In the genomic region with DNA sequence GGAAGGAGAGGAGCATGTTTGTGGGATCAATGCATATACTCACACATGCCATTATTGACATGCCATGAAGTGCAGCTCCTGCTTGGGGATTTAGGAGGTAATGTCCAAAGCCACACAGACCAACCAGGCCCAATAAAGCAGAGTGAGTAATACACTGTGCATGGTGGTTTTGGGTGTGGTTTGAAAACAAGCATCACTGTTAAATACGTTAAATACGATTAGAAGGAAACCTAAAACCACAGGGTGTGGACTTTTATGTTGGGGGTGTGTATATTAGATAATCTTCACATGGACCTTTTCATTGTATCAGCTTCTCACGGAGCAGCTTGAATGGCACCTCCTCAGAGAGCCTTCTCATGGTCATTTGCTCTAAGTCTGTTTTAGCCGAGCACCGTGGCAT, we compare ENCODE assay signal across 1 cellular context.
A peak's percentile ranks its signal among the peaks of the same experiment; 100 is the strongest.
TF ChIP-seq lines count a peak whose summit lies in the region.

No MANE protein-coding gene starts in this region.

TF ChIP-seq in K562, 482 proteins besides CTCF, POLR2A, EP300 and RAD21 (continued from another document and continues in another):
- TF ChIP-seq TEAD4 (IDR thresholded peaks at IDR 0.05; ENCODE audit: low read length) (peak; percentile 84), TEAD4 (CRISPR knock-in tag; IDR thresholded peaks at IDR 0.05; ENCODE audit: borderline replicate concordance) (no peak), PML (IDR thresholded peaks at IDR 0.05; ENCODE audit: low read length) (peak; percentile 49; the same call in 1 of the 2 replicates), KLF1 (tag; IDR thresholded peaks at IDR 0.05) (peak; percentile 80), MAZ (CRISPR knock-in tag; conservative IDR thresholded peaks at IDR 0.05 in 1 of 2, IDR thresholded peaks at IDR 0.05 in 1 of 2) (no peak), ARID1B (IDR thresholded peaks at IDR 0.05) (peak; percentile 79), FOXM1 (IDR thresholded peaks at IDR 0.05; ENCODE audit: low read depth) (peak; percentile 46; the same call in 1 of the 2 replicates), FOXM1 (CRISPR knock-in tag; IDR thresholded peaks at IDR 0.05; ENCODE audit: low read depth) (no peak), NCOA4 (IDR thresholded peaks at IDR 0.05; ENCODE audit: partially characterized antibody) (no peak), POLR2AphosphoS5 (IDR thresholded peaks at IDR 0.05; ENCODE audit: control insufficient read depth, insufficient read depth, low read depth, low read length) (0 out of 2 replicates have a peak, but pooled peaks have one; percentile 31), ZNF77 (CRISPR knock-in tag; IDR thresholded peaks at IDR 0.05) (no peak), LCOR (CRISPR knock-in tag; IDR thresholded peaks at IDR 0.05) (peak; percentile 86; the same call in 1 of the 2 replicates), TAL1 (IDR thresholded peaks at IDR 0.05) (peak; percentile 63; the same call in 1 of the 2 replicates), TRIM24 (IDR thresholded peaks at IDR 0.05) (no peak), MTA2 (IDR thresholded peaks at IDR 0.05; ENCODE audit: low read depth) (peak; percentile 40; the same call in 1 of the 2 replicates), HDAC1 (IDR thresholded peaks at IDR 0.05) (peak in 1 of 2 experiments; percentile 48; a peak in 1 of 4 replicates), DIDO1 (tag; IDR thresholded peaks at IDR 0.05; ENCODE audit: low read depth) (no peak), FOSL1 (tag; conservative IDR thresholded peaks at IDR 0.05) (peak; percentile 79), RHOXF2B (CRISPR knock-in tag; conservative IDR thresholded peaks at IDR 0.05) (no peak), KDM1A (IDR thresholded peaks at IDR 0.05) (peak; percentile 66 to 76; a peak in 3 of 4 replicates), ZFX (CRISPR knock-in tag; IDR thresholded peaks at IDR 0.05) (peak; percentile 62), SMARCB1 (IDR thresholded peaks at IDR 0.05; ENCODE audit: insufficient read length, low read depth) (no peak), ZBED1 (IDR thresholded peaks at IDR 0.05) (no peak), MIER1 (IDR thresholded peaks at IDR 0.05; ENCODE audit: low read depth) (no peak), JUND (IDR thresholded peaks at IDR 0.05; ENCODE audit: borderline replicate concordance, low read depth, low read length) (peak; percentile 67; the same call in 1 of the 2 replicates), JUND (tag; IDR thresholded peaks at IDR 0.05; ENCODE audit: borderline replicate concordance, low read depth, low read length) (peak; percentile 70; the same call in 1 of the 3 replicates), SOX6 (IDR thresholded peaks at IDR 0.05) (peak; percentile 90), SMARCA4 (IDR thresholded peaks at IDR 0.05) (peak; percentile 61; the same call in 1 of the 2 replicates), ATF1 (CRISPR knock-in tag; IDR thresholded peaks at IDR 0.05) (no peak), ATF1 (tag; IDR thresholded peaks at IDR 0.05) (no peak), CBFA2T3 (IDR thresholded peaks at IDR 0.05) (peak; percentile 84), LEF1 (IDR thresholded peaks at IDR 0.05) (peak; percentile 47; the same call in 1 of the 2 replicates), CTBP1 (IDR thresholded peaks at IDR 0.05; ENCODE audit: borderline replicate concordance) (peak; percentile 52; the same call in 1 of the 2 replicates), EP400 (IDR thresholded peaks at IDR 0.05) (0 out of 2 replicates have a peak, but pooled peaks have one; percentile 23), CBFB (CRISPR knock-in tag; IDR thresholded peaks at IDR 0.05) (peak; percentile 54; the same call in 1 of the 2 replicates), U2AF2 (optimal IDR thresholded peaks at IDR 0.05; ENCODE audit: low read depth, low read length) (no peak), HDAC2 (IDR thresholded peaks at IDR 0.05) (peak; percentile 44; the same call in 1 of the 2 replicates), NCOA1 (IDR thresholded peaks at IDR 0.05; ENCODE audit: low read depth) (0 out of 2 replicates have a peak, but pooled peaks have one; percentile 16)
- TF ChIP-seq, protein P1, sequence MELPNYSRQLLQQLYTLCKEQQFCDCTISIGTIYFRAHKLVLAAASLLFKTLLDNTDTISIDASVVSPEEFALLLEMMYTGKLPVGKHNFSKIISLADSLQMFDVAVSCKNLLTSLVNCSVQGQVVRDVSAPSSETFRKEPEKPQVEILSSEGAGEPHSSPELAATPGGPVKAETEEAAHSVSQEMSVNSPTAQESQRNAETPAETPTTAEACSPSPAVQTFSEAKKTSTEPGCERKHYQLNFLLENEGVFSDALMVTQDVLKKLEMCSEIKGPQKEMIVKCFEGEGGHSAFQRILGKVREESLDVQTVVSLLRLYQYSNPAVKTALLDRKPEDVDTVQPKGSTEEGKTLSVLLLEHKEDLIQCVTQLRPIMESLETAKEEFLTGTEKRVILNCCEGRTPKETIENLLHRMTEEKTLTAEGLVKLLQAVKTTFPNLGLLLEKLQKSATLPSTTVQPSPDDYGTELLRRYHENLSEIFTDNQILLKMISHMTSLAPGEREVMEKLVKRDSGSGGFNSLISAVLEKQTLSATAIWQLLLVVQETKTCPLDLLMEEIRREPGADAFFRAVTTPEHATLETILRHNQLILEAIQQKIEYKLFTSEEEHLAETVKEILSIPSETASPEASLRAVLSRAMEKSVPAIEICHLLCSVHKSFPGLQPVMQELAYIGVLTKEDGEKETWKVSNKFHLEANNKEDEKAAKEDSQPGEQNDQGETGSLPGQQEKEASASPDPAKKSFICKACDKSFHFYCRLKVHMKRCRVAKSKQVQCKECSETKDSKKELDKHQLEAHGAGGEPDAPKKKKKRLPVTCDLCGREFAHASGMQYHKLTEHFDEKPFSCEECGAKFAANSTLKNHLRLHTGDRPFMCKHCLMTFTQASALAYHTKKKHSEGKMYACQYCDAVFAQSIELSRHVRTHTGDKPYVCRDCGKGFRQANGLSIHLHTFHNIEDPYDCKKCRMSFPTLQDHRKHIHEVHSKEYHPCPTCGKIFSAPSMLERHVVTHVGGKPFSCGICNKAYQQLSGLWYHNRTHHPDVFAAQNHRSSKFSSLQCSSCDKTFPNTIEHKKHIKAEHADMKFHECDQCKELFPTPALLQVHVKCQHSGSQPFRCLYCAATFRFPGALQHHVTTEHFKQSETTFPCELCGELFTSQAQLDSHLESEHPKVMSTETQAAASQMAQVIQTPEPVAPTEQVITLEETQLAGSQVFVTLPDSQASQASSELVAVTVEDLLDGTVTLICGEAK (IDR thresholded peaks at IDR 0.05) = no peak
- TF ChIP-seq, protein P1 (CRISPR knock-in tag; IDR thresholded peaks at IDR 0.05) = no peak
- TF ChIP-seq, protein P2, sequence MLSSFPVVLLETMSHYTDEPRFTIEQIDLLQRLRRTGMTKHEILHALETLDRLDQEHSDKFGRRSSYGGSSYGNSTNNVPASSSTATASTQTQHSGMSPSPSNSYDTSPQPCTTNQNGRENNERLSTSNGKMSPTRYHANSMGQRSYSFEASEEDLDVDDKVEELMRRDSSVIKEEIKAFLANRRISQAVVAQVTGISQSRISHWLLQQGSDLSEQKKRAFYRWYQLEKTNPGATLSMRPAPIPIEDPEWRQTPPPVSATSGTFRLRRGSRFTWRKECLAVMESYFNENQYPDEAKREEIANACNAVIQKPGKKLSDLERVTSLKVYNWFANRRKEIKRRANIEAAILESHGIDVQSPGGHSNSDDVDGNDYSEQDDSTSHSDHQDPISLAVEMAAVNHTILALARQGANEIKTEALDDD (IDR thresholded peaks at IDR 0.05) = 0 out of 2 replicates have a peak, but pooled peaks have one; percentile 32
- TF ChIP-seq, protein P3, sequence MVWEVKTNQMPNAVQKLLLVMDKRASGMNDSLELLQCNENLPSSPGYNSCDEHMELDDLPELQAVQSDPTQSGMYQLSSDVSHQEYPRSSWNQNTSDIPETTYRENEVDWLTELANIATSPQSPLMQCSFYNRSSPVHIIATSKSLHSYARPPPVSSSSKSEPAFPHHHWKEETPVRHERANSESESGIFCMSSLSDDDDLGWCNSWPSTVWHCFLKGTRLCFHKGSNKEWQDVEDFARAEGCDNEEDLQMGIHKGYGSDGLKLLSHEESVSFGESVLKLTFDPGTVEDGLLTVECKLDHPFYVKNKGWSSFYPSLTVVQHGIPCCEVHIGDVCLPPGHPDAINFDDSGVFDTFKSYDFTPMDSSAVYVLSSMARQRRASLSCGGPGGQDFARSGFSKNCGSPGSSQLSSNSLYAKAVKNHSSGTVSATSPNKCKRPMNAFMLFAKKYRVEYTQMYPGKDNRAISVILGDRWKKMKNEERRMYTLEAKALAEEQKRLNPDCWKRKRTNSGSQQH (CRISPR knock-in tag; IDR thresholded peaks at IDR 0.05) = no peak
- TF ChIP-seq, protein P4, sequence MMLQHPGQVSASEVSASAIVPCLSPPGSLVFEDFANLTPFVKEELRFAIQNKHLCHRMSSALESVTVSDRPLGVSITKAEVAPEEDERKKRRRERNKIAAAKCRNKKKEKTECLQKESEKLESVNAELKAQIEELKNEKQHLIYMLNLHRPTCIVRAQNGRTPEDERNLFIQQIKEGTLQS (IDR thresholded peaks at IDR 0.05) = peak; percentile 31; the same call in 1 of the 2 replicates
- TF ChIP-seq, protein P4 (CRISPR knock-in tag; conservative IDR thresholded peaks at IDR 0.05) = no peak
- TF ChIP-seq, protein P5, sequence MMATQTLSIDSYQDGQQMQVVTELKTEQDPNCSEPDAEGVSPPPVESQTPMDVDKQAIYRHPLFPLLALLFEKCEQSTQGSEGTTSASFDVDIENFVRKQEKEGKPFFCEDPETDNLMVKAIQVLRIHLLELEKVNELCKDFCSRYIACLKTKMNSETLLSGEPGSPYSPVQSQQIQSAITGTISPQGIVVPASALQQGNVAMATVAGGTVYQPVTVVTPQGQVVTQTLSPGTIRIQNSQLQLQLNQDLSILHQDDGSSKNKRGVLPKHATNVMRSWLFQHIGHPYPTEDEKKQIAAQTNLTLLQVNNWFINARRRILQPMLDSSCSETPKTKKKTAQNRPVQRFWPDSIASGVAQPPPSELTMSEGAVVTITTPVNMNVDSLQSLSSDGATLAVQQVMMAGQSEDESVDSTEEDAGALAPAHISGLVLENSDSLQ (IDR thresholded peaks at IDR 0.05) = peak; percentile 72
- TF ChIP-seq, protein P6, sequence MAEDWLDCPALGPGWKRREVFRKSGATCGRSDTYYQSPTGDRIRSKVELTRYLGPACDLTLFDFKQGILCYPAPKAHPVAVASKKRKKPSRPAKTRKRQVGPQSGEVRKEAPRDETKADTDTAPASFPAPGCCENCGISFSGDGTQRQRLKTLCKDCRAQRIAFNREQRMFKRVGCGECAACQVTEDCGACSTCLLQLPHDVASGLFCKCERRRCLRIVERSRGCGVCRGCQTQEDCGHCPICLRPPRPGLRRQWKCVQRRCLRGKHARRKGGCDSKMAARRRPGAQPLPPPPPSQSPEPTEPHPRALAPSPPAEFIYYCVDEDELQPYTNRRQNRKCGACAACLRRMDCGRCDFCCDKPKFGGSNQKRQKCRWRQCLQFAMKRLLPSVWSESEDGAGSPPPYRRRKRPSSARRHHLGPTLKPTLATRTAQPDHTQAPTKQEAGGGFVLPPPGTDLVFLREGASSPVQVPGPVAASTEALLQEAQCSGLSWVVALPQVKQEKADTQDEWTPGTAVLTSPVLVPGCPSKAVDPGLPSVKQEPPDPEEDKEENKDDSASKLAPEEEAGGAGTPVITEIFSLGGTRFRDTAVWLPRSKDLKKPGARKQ (CRISPR knock-in tag; IDR thresholded peaks at IDR 0.05) = no peak
- TF ChIP-seq, protein P7, sequence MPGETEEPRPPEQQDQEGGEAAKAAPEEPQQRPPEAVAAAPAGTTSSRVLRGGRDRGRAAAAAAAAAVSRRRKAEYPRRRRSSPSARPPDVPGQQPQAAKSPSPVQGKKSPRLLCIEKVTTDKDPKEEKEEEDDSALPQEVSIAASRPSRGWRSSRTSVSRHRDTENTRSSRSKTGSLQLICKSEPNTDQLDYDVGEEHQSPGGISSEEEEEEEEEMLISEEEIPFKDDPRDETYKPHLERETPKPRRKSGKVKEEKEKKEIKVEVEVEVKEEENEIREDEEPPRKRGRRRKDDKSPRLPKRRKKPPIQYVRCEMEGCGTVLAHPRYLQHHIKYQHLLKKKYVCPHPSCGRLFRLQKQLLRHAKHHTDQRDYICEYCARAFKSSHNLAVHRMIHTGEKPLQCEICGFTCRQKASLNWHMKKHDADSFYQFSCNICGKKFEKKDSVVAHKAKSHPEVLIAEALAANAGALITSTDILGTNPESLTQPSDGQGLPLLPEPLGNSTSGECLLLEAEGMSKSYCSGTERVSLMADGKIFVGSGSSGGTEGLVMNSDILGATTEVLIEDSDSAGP (CRISPR knock-in tag; IDR thresholded peaks at IDR 0.05) = no peak
- TF ChIP-seq, protein P8, sequence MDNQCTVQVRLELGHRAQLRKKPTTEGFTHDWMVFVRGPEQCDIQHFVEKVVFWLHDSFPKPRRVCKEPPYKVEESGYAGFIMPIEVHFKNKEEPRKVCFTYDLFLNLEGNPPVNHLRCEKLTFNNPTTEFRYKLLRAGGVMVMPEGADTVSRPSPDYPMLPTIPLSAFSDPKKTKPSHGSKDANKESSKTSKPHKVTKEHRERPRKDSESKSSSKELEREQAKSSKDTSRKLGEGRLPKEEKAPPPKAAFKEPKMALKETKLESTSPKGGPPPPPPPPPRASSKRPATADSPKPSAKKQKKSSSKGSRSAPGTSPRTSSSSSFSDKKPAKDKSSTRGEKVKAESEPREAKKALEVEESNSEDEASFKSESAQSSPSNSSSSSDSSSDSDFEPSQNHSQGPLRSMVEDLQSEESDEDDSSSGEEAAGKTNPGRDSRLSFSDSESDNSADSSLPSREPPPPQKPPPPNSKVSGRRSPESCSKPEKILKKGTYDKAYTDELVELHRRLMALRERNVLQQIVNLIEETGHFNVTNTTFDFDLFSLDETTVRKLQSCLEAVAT (IDR thresholded peaks at IDR 0.05) = 0 out of 4 replicates have a peak, but pooled peaks of 1 of the 2 experiments have one; percentile 82
